Comparison of ENCODE assay signal across 1 cellular context in genomic region chr10:35642023-35642792, GRCh38.
TF ChIP-seq lines count a peak whose summit lies in the region.

Gene FZD8 (minus strand): TSS chr10:35642296. CDS start chr10:35641429, 867 bp downstream.

TF ChIP-seq in K562, 482 proteins besides CTCF, POLR2A, EP300 and RAD21 (continued from another document and continues in another):
- TF ChIP-seq PRDM10 (IDR thresholded peaks at IDR 0.05; ENCODE audit: partially characterized antibody) (no peak), ZFX (CRISPR knock-in tag; IDR thresholded peaks at IDR 0.05) (no peak), ARID1B (IDR thresholded peaks at IDR 0.05) (no peak), ZNF165 (CRISPR knock-in tag; IDR thresholded peaks at IDR 0.05; ENCODE audit: borderline replicate concordance) (no peak), NFYB (IDR thresholded peaks at IDR 0.05; ENCODE audit: extremely low read depth, insufficient read length) (no peak), ATF3 (IDR thresholded peaks at IDR 0.05) (no peak), ATF3 (CRISPR knock-in tag; conservative IDR thresholded peaks at IDR 0.05) (no peak), HNRNPH1 (optimal IDR thresholded peaks at IDR 0.05; ENCODE audit: low read depth, low read length) (no peak), CBFB (CRISPR knock-in tag; IDR thresholded peaks at IDR 0.05) (no peak), NONO (IDR thresholded peaks at IDR 0.05; ENCODE audit: low read depth in 2 of 2, low read length in 1 of 2) (0 out of 4 replicates have a peak, but pooled peaks of 1 of the 2 experiments have one; percentile 28), ZBED1 (IDR thresholded peaks at IDR 0.05) (no peak), CAMTA2 (CRISPR knock-in tag; conservative IDR thresholded peaks at IDR 0.05) (no peak), SMC3 (conservative IDR thresholded peaks at IDR 0.05; ENCODE audit: insufficient read depth, low read depth, low read length) (no peak), BRD9 (IDR thresholded peaks at IDR 0.05; ENCODE audit: low read depth, partially characterized antibody) (no peak), TCF15 (CRISPR knock-in tag; IDR thresholded peaks at IDR 0.05) (no peak), REST (CRISPR knock-in tag; IDR thresholded peaks at IDR 0.05; ENCODE audit: low read depth) (no peak), POLR2G (IDR thresholded peaks at IDR 0.05; ENCODE audit: low read depth, low read length) (peak; percentile 85), STAG1 (CRISPR knock-in tag; IDR thresholded peaks at IDR 0.05; ENCODE audit: borderline replicate concordance) (no peak), CREB3L1 (IDR thresholded peaks at IDR 0.05; ENCODE audit: borderline replicate concordance, low read depth) (peak; percentile 35; the same call in 1 of the 2 replicates), RBM34 (IDR thresholded peaks at IDR 0.05; ENCODE audit: borderline replicate concordance, insufficient read depth, low read length) (no peak), JUND (IDR thresholded peaks at IDR 0.05; ENCODE audit: borderline replicate concordance, low read depth, low read length) (no peak), JUND (tag; IDR thresholded peaks at IDR 0.05; ENCODE audit: borderline replicate concordance, low read depth, low read length) (no peak), LARP7 (IDR thresholded peaks at IDR 0.05) (no peak), TBL1XR1 (IDR thresholded peaks at IDR 0.05; ENCODE audit: low read length in 2 of 2) (no peak), ELK3 (CRISPR knock-in tag; IDR thresholded peaks at IDR 0.05) (no peak), GATAD2A (IDR thresholded peaks at IDR 0.05) (no peak), HIVEP1 (CRISPR knock-in tag; IDR thresholded peaks at IDR 0.05) (no peak), C11orf30 (IDR thresholded peaks at IDR 0.05; ENCODE audit: low read depth) (no peak), NEUROD1 (IDR thresholded peaks at IDR 0.05; ENCODE audit: borderline replicate concordance, low read depth, low read length, partially characterized antibody) (no peak), ZNF143 (CRISPR knock-in tag; IDR thresholded peaks at IDR 0.05) (no peak), RFX5 (IDR thresholded peaks at IDR 0.05; ENCODE audit: low read depth, low read length) (no peak), MTA3 (IDR thresholded peaks at IDR 0.05; ENCODE audit: borderline replicate concordance) (0 out of 2 replicates have a peak, but pooled peaks have one; percentile 60), BRD4 (IDR thresholded peaks at IDR 0.05) (no peak), PYGO2 (tag; IDR thresholded peaks at IDR 0.05) (no peak), RBM22 (IDR thresholded peaks at IDR 0.05; ENCODE audit: low read depth, low read length, poor library complexity, severe bottlenecking) (no peak), MITF (IDR thresholded peaks at IDR 0.05) (no peak), POLR3A (IDR thresholded peaks at IDR 0.05; ENCODE audit: borderline replicate concordance, extremely low read depth, insufficient read depth, insufficient read length) (no peak), GTF2E2 (tag; IDR thresholded peaks at IDR 0.05) (no peak), BDP1 (IDR thresholded peaks at IDR 0.05; ENCODE audit: insufficient read depth, insufficient read length) (no peak), MBD2 (IDR thresholded peaks at IDR 0.05; ENCODE audit: borderline replicate concordance, low read depth) (no peak), PHB (CRISPR knock-in tag; IDR thresholded peaks at IDR 0.05) (no peak), ELF4 (CRISPR knock-in tag; IDR thresholded peaks at IDR 0.05) (no peak), GABPA (tag; conservative IDR thresholded peaks at IDR 0.05; ENCODE audit: low read depth) (peak; percentile 55), ZNF740 (CRISPR knock-in tag; IDR thresholded peaks at IDR 0.05) (peak; percentile 18; the same call in 1 of the 2 replicates), ZNF740 (tag; IDR thresholded peaks at IDR 0.05) (no peak), SREBF1 (IDR thresholded peaks at IDR 0.05; ENCODE audit: borderline replicate concordance, low read depth, low read length) (no peak), THRAP3 (IDR thresholded peaks at IDR 0.05; ENCODE audit: borderline replicate concordance) (no peak), LEF1 (IDR thresholded peaks at IDR 0.05) (no peak), CEBPG (CRISPR knock-in tag; IDR thresholded peaks at IDR 0.05) (no peak), CEBPG (tag; conservative IDR thresholded peaks at IDR 0.05 in 1 of 2, IDR thresholded peaks at IDR 0.05 in 1 of 2) (no peak), HCFC1 (IDR thresholded peaks at IDR 0.05; ENCODE audit: low read depth, low read length) (no peak), FOXJ2 (tag; IDR thresholded peaks at IDR 0.05) (no peak), ESRRA (IDR thresholded peaks at IDR 0.05; ENCODE audit: borderline replicate concordance, low read depth) (peak; percentile 74; the same call in 1 of the 2 replicates), FOS (IDR thresholded peaks at IDR 0.05; ENCODE audit: extremely low read depth, insufficient read length) (no peak), CREBBP (IDR thresholded peaks at IDR 0.05; ENCODE audit: low read depth, low read length) (no peak), HDAC6 (IDR thresholded peaks at IDR 0.05; ENCODE audit: low read depth, low read length) (peak; percentile 86; the same call in 1 of the 2 replicates), HNRNPK (IDR thresholded peaks at IDR 0.05; ENCODE audit: low read depth, low read length, poor library complexity, severe bottlenecking) (no peak), GTF2B (IDR thresholded peaks at IDR 0.05; ENCODE audit: extremely low read depth, insufficient read length) (no peak), ZBTB9 (CRISPR knock-in tag; IDR thresholded peaks at IDR 0.05) (no peak), ZNF316 (IDR thresholded peaks at IDR 0.05) (no peak), KDM2B (CRISPR knock-in tag; IDR thresholded peaks at IDR 0.05) (no peak)
